1 cellular context compared by ENCODE assay signal in genomic region chr6:157380458-157380778, GRCh38.
TF ChIP-seq lines count a peak whose summit lies in the region.

No MANE protein-coding gene starts in this region.

TF ChIP-seq in GM23338, 12 proteins besides CTCF, POLR2A, EP300 and RAD21:
- no peak for TF ChIP-seq REST (IDR thresholded peaks at IDR 0.05; ENCODE audit: unreplicated experiment)
- TF ChIP-seq POLR2AphosphoS5 (IDR thresholded peaks at IDR 0.05; ENCODE audit: low read depth), result no peak
- TF ChIP-seq NANOG (IDR thresholded peaks at IDR 0.05; ENCODE audit: borderline replicate concordance), result no peak
- TF ChIP-seq EZH2phosphoT487 (IDR thresholded peaks at IDR 0.05; ENCODE audit: unreplicated experiment), result no peak
- no peak for TF ChIP-seq STAT1 (IDR thresholded peaks at IDR 0.05; ENCODE audit: unreplicated experiment)
- no peak for TF ChIP-seq ZNF114 (CRISPR knock-in tag; IDR thresholded peaks at IDR 0.05)
